ENCODE assay signal across 8 cellular contexts in genomic region chr2:101151859-101152194, GRCh38. TPM values are rescaled to one million over a fixed set of nuclear protein-coding genes. Genes with fewer than 3 reads are reported as not detected.
DNase-seq lines count a peak whose midpoint lies in the region; ATAC-seq and TF ChIP-seq lines count a peak whose summit lies in the region.

No MANE protein-coding gene starts in this region.

- DNase-seq in NCI-H748 (lab: John Stamatoyannopoulos, UW; ENCODE audit: unreplicated experiment) (peak; percentile 4), NCI-H748 treated with DMSO at 0.1 percent for 48 hours (lab: John Stamatoyannopoulos, UW) (no peak), spleen (peak; percentile 78)
- DNase-seq in activated CD8-positive, alpha-beta memory T cell treated with anti-CD3 and anti-CD28 coated beads, Interleukin-2, amount 50 U/mL, for 48 hours = no peak

- H3K4me1 ChIP-seq in iPS-15b (ENCODE audit: control insufficient read depth, insufficient read depth, low read length) (peaks cover 23% of the 10 kb centered on the region), spleen (peaks cover 20 to 69% (median 55%) of the 10 kb centered on the region in 6 donors)

- WGBS in spleen, 5 donors = 2% methylated on average over 14 of the region's 14 CpGs

- H3K4me3 ChIP-seq in iPS-15b (ENCODE audit: low read depth, low read length) = peak overlapping the region; percentile 83
- H3K4me3 ChIP-seq in spleen = peak overlapping the region; percentile 28 to 80 (median 67)

- TF ChIP-seq CTCF in spleen (IDR thresholded peaks at IDR 0.05 in 8 of 11, conservative IDR thresholded peaks at IDR 0.05 in 3 of 11) = no peak

- no peak for TF ChIP-seq POLR2A in spleen (IDR thresholded peaks at IDR 0.05)

- peaks cover 12% of the 10 kb centered on the region for H3K27me3 Mint-ChIP-seq in activated T-helper 17 cell treated with anti-CD3 and anti-CD28 coated beads, Interleukin-2, amount 50 U/mL, for 72 hours

- peaks cover 16% of the 10 kb centered on the region for H3K4me1 Mint-ChIP-seq in activated T-helper 17 cell treated with anti-CD3 and anti-CD28 coated beads, Interleukin-2, amount 50 U/mL, for 72 hours

- no peaks in the 10 kb centered on the region for H3K9me3 Mint-ChIP-seq in activated T-helper 17 cell treated with anti-CD3 and anti-CD28 coated beads, Interleukin-2, amount 50 U/mL, for 72 hours

- H3K36me3 ChIP-seq in iPS-15b (ENCODE audit: control insufficient read depth, insufficient read depth, low read length) (no peaks in the 10 kb centered on the region), spleen (no peaks in the 10 kb centered on the region)

- no peak overlapping the region for H3K27ac Mint-ChIP-seq in activated T-helper 17 cell treated with anti-CD3 and anti-CD28 coated beads, Interleukin-2, amount 50 U/mL, for 72 hours

- peak overlapping the region; percentile 77 for H3K9ac ChIP-seq in iPS-15b (ENCODE audit: low read depth, low read length)

- no peak for ATAC-seq in activated T-helper 17 cell treated with anti-CD3 and anti-CD28 coated beads, Interleukin-2, amount 50 U/mL, for 72 hours (replicated peaks)
- ATAC-seq in HG03135 (IDR thresholded peaks at IDR 0.05; ENCODE audit: unreplicated experiment) (no peak), GM18909 (IDR thresholded peaks at IDR 0.05; ENCODE audit: poor library complexity, unreplicated experiment) (no peak)

- H3K27me3 ChIP-seq in iPS-15b (ENCODE audit: control insufficient read depth, insufficient read depth, low read length) = peaks cover 8% of the 10 kb centered on the region
- H3K27me3 ChIP-seq in spleen (replicated peaks in 1 of 7) = peaks cover 0 to 27% (median 0%) of the 10 kb centered on the region in 7 donors

- no peaks in the 10 kb centered on the region for H3K36me3 Mint-ChIP-seq in activated T-helper 17 cell treated with anti-CD3 and anti-CD28 coated beads, Interleukin-2, amount 50 U/mL, for 72 hours (ENCODE audit: low read depth)

- peak overlapping the region; percentile 79 for H3K4me3 Mint-ChIP-seq in activated T-helper 17 cell treated with anti-CD3 and anti-CD28 coated beads, Interleukin-2, amount 50 U/mL, for 72 hours

- intact Hi-C loops in spleen (cut with DNase I; ENCODE audit: low total_unique reads) = no loop called here

- H3K9me3 ChIP-seq in iPS-15b (ENCODE audit: control insufficient read depth, insufficient read depth, low read length) (no peaks in the 10 kb centered on the region), spleen (no peaks in the 10 kb centered on the region)

- H3K27ac ChIP-seq in spleen = peak overlapping the region; percentile 64 to 86 (median 82)

RNA-seq across cellular contexts. Expression of gene TBC1D8, which starts 0.6 kb away (rescaled TPM):
- total RNA-seq in activated T-helper 17 cell treated with anti-CD3 and anti-CD28 coated beads, Interleukin-2, amount 50 U/mL, for 72 hours = under 1 TPM; 0.45 to 0.95 TPM
- total RNA-seq in spleen = 100 to 1,000 TPM in 1 of 7 donors, 10 to 100 TPM in 6; 23.8 to 104 (median 54.5) TPM
- polyA plus RNA-seq in spleen = 10 to 100 TPM in 2 of 3 donors, 1 to 10 TPM in 1; 7.2 to 10.1 (median 10.1) TPM

Comparison
In these comparisons a context has a peak if more than half of its experiments do, and no peak if none do; other contexts are left out.
1. DNase-seq: peak in NCI-H748 (single experiment) and spleen (single experiment); none in NCI-H748 treated with DMSO at 0.1 percent for 48 hours (single experiment) and activated CD8-positive, alpha-beta memory T cell treated with anti-CD3 and anti-CD28 coated beads, Interleukin-2, amount 50 U/mL, for 48 hours (single experiment).
2. RNA of gene TBC1D8, which starts 0.6 kb away (total RNA-seq): 23.8 to 104 TPM in spleen; 0.45 to 0.95 TPM in activated T-helper 17 cell treated with anti-CD3 and anti-CD28 coated beads, Interleukin-2, amount 50 U/mL, for 72 hours; every median in the first group is over 10 times any median in the second.